Comparison of ENCODE assay signal across 16 cellular contexts in the genomic region with DNA sequence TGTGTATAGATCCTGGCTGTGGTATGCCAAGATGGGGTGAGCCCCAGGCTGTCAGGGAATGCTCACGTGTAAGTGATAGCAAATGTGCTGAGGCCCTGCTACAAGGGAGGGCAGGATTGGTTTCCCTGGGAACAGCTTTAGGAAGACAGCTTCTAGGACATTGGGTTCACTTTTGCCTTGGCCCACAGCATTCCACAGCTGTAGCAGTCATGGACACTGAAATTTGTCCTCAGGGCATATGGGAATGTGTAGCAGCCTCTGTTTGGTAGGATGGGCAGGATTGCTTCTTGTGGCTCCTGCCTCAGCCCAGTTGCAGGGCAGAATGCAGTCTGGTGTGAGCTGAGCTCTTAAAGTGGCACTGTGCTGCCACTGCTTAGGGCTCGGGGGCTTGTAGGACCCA.
DNase-seq lines count a peak whose midpoint lies in the region; ATAC-seq and TF ChIP-seq lines count a peak whose summit lies in the region.
"Had no signal": no experiment of that assay in that cellular context is flagged by ENCODE, and none has a peak within 500 bp of the region (broad histone marks: within the 10 kb centered on the region; RNA-seq: fewer than 3 reads in every experiment).

No MANE protein-coding gene starts in this region.

- H3K27ac ChIP-seq in foreskin keratinocyte (no peak overlapping the region), trophoblast cell (ENCODE audit: low read depth, low read length) (no peak overlapping the region), vagina (no peak overlapping the region)
- H3K27ac ChIP-seq: BLaER1 treated with 17β-estradiol and CSF1 and Interleukin-3, amounts not matched to agents 10 nM and 100 nM had no signal

- TF ChIP-seq POLR2A in vagina (IDR thresholded peaks at IDR 0.05) = no peak

- no peak for TF ChIP-seq CTCF in foreskin keratinocyte (conservative IDR thresholded peaks at IDR 0.05)
- no peak for TF ChIP-seq CTCF in vagina (IDR thresholded peaks at IDR 0.05)

- no peak overlapping the region for H3K4me2 ChIP-seq in trophoblast cell (ENCODE audit: low read length)
- H3K4me2 ChIP-seq: BLaER1 treated with 17β-estradiol and CSF1 and Interleukin-3, amounts not matched to agents 10 nM and 100 nM; GM23338 had no signal

- H2BK12ac ChIP-seq in trophoblast cell (ENCODE audit: low read length) = no peak overlapping the region

- intact Hi-C loops in vagina (cut with DNase I) = no loop called here

- no peak overlapping the region for H3K14ac ChIP-seq in trophoblast cell (ENCODE audit: low read length)

- H3K36me3 ChIP-seq in adipocyte (ENCODE audit: control insufficient read depth, insufficient read depth, low read length, severe bottlenecking) = no peaks in the 10 kb centered on the region
- H3K36me3 ChIP-seq in trophoblast cell (ENCODE audit: control insufficient read depth in 1 of 2, insufficient read depth in 2 of 2, low read length in 2 of 2) = no peaks in the 10 kb centered on the region
- H3K36me3 ChIP-seq in vagina = no peaks in the 10 kb centered on the region

- no peaks in the 10 kb centered on the region for H3K27me3 ChIP-seq in adipocyte (replicated peaks; ENCODE audit: control insufficient read depth, insufficient read depth, low read length)
- H3K27me3 ChIP-seq in foreskin keratinocyte = no peaks in the 10 kb centered on the region
- H3K27me3 ChIP-seq in trophoblast cell (ENCODE audit: insufficient read depth, low read length) = no peaks in the 10 kb centered on the region
- no peaks in the 10 kb centered on the region for H3K27me3 ChIP-seq in vagina
- H3K27me3 ChIP-seq: BLaER1 treated with 17β-estradiol and CSF1 and Interleukin-3, amounts not matched to agents 10 nM and 100 nM had no signal

- ATAC-seq in foreskin keratinocyte = peak; percentile 74
- no peak for ATAC-seq in GM18861 (IDR thresholded peaks at IDR 0.05; ENCODE audit: unreplicated experiment)
- ATAC-seq in GM21576 (IDR thresholded peaks at IDR 0.05; ENCODE audit: unreplicated experiment) = no peak
- ATAC-seq: GM23338 had no signal

- DNase-seq in EL (peak; percentile 63), adipocyte (ENCODE audit: low read depth) (peak; percentile 16), foreskin keratinocyte (peak in 1 of 2 donors; percentile 79), trophoblast cell (peak; percentile 17 to 45), vagina (ENCODE audit: extremely low spot score in 2 of 2) (no peak)
- DNase-seq: ACHN; Calu3; CD4-positive, CD25-positive, alpha-beta regulatory T cell; DMS 273 treated with DMSO at 0.1 percent for 48 hours; GDM1; H7; KG1 had no signal

- H3K4me1 ChIP-seq in adipocyte (ENCODE audit: control insufficient read depth, insufficient read depth, low read length) (no peaks in the 10 kb centered on the region), foreskin keratinocyte (peaks cover 4% of the 10 kb centered on the region), trophoblast cell (ENCODE audit: control insufficient read depth in 1 of 2, insufficient read depth in 2 of 2, low read length in 2 of 2) (peaks cover 0 to 7% of the 10 kb centered on the region in 2 experiments), vagina (no peaks in the 10 kb centered on the region)
- H3K4me1 ChIP-seq: BLaER1 treated with 17β-estradiol and CSF1 and Interleukin-3, amounts not matched to agents 10 nM and 100 nM had no signal

- WGBS in trophoblast cell (ENCODE audit: extremely low coverage, insufficient coverage, insufficient read length) = no CpG with 5 or more reads among the region's 2 CpGs

- H3K9ac ChIP-seq in adipocyte (ENCODE audit: low read length) = no peak overlapping the region
- H3K9ac ChIP-seq in trophoblast cell (ENCODE audit: low read length) = no peak overlapping the region
- H3K9ac ChIP-seq: BLaER1 treated with 17β-estradiol and CSF1 and Interleukin-3, amounts not matched to agents 10 nM and 100 nM had no signal

- H3K9me3 ChIP-seq in adipocyte (ENCODE audit: control insufficient read depth, low read length) (peaks cover 21% of the 10 kb centered on the region), trophoblast cell (ENCODE audit: insufficient read depth, low read depth, low read length) (no peaks in the 10 kb centered on the region), vagina (no peaks in the 10 kb centered on the region)

- H3K23ac ChIP-seq in trophoblast cell (ENCODE audit: low read length) = peak overlapping the region; percentile 3

- no peak overlapping the region for H2AFZ ChIP-seq in trophoblast cell (ENCODE audit: insufficient read depth, low read length, poor library complexity)
- H2AFZ ChIP-seq: GM23338 had no signal

- H3K18ac ChIP-seq in trophoblast cell (ENCODE audit: low read length) = no peak overlapping the region

- H2BK120ac ChIP-seq in trophoblast cell (ENCODE audit: insufficient read depth, low read length, poor library complexity) = no peak overlapping the region

- H3K79me2 ChIP-seq in trophoblast cell (ENCODE audit: control insufficient read depth, insufficient read depth, low read length, poor library complexity) = no peaks in the 10 kb centered on the region

- H2BK5ac ChIP-seq in trophoblast cell (ENCODE audit: low read depth, low read length, poor library complexity) = no peak overlapping the region

- no peaks in the 10 kb centered on the region for H3K79me1 ChIP-seq in trophoblast cell (ENCODE audit: low read length)

- H4K12ac ChIP-seq in trophoblast cell (ENCODE audit: low read depth, low read length) = no peak overlapping the region

- no peak overlapping the region for H3K4me3 ChIP-seq in adipocyte (ENCODE audit: low read length)
- no peak overlapping the region for H3K4me3 ChIP-seq in trophoblast cell (ENCODE audit: low read depth, low read length)
- no peak overlapping the region for H3K4me3 ChIP-seq in vagina
- H3K4me3 ChIP-seq: GM23338 had no signal

- H3K4ac ChIP-seq in trophoblast cell (ENCODE audit: low read depth, low read length) = no peak overlapping the region

- H2AK5ac ChIP-seq in trophoblast cell (ENCODE audit: low read length) = no peak overlapping the region

- no peak overlapping the region for H4K8ac ChIP-seq in trophoblast cell (ENCODE audit: low read depth, low read length)

- no peak overlapping the region for H4K91ac ChIP-seq in trophoblast cell (ENCODE audit: low read depth, low read length)

Comparison
In these comparisons a context has a peak if more than half of its experiments do, and no peak if none do; other contexts are left out.
1. DNase-seq: peak in EL (single experiment), adipocyte (single experiment) and trophoblast cell (2 of 2); none in vagina (0 of 2).